8 cellular contexts compared by ENCODE assay signal in the genomic region with DNA sequence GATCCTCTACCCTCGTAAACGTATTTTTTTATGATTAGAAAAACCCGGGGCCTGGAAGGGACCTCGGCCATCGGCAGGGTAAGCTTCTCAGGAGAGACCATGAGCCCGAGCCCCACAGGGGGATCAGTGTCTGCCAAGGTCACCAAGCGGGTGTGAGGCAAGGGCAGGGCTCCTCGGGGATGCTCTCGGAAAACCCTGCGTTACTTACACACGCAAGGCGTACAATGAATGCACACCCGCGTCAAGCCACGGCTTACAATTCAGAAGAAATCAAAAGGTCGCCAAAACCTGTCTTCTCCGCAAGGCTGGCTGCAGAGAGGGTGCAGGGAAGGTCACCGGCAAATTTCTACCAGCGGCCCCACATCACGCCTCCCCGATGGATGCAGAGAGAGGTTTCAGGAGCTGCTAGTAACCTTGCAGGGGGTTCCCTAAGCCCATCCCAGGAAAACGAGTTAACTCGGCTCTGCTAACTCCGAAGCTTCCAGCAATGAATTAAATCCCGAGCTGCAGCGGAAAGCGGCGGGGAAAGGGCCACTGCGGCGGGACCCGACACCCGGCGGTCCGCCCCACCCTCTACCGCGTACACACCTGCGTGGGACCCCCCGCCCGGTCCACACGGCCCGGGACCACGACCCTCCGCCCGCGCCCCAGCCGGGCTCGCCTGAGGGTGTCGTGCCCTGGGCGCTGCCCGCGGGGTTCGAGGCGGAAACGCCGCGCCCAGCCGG. TPM values are rescaled to one million over a fixed set of nuclear protein-coding genes. Genes with fewer than 3 reads are reported as not detected.
A peak's percentile ranks its signal among the peaks of the same experiment; 100 is the strongest.
DNase-seq lines count a peak whose midpoint lies in the region; ATAC-seq, FAIRE-seq and TF ChIP-seq lines count a peak whose summit lies in the region.

No MANE protein-coding gene starts in this region.

- CTCF ChIA-PET in activated B cell treated with CpG ODN at 0.5 μM for 24 hours (lab: Charles Lee), result interaction anchor here (0.9 to 11.2 kb wide), 17 partner anchors 9 to 218 kb away, joined by 3 to 206 read pairs (median 5); a partner anchor contains a TSS

- ATAC-seq in HG02943 (IDR thresholded peaks at IDR 0.05; ENCODE audit: low read depth, unreplicated experiment) (peak; percentile 5), activated B cell treated with CpG ODN at 0.5 μM for 24 hours (ENCODE audit: low read depth) (peak; percentile 15)

- peaks cover 75% of the 10 kb centered on the region for H3K4me1 Mint-ChIP-seq in activated B cell treated with CpG ODN at 0.5 μM for 24 hours

- peak overlapping the region; percentile 96 for H3K27ac Mint-ChIP-seq in activated B cell treated with CpG ODN at 0.5 μM for 24 hours

- POLR2A ChIA-PET in activated B cell treated with CpG ODN at 0.5 μM for 24 hours (lab: Charles Lee), result interaction anchor here (0.8 to 5.8 kb wide), 19 partner anchors 12 to 553 kb away, joined by 3 to 77 read pairs (median 10); a partner anchor contains a TSS

- peaks cover 3% of the 10 kb centered on the region for H3K9me3 Mint-ChIP-seq in activated B cell treated with CpG ODN at 0.5 μM for 24 hours

- H3K4me3 Mint-ChIP-seq in activated B cell treated with CpG ODN at 0.5 μM for 24 hours, result peak overlapping the region; percentile 94

- peak; percentile 46 for DNase-seq in D341Med (ENCODE audit: low spot score)
- peak; percentile 41 for DNase-seq in activated B cell treated with CpG ODN at 0.5 μM for 24 hours
- peak; percentile 54 for DNase-seq in cerebellar cortex (ENCODE audit: low spot score)
- DNase-seq in medulla oblongata (ENCODE audit: extremely low spot score), result peak; percentile 54
- peak; percentile 37 for DNase-seq in stimulated activated naive CD4-positive, alpha-beta T cell treated with Interleukin-2 at 50 U/mL for 16 hours (lab: John Stamatoyannopoulos, UW)
- no peak for DNase-seq in dedifferentiated amniotic fluid mesenchymal stem cell (ENCODE audit: extremely low spot score)
- no peak for DNase-seq in RCC 7860 (ENCODE audit: low spot score)

- peaks cover 27% of the 10 kb centered on the region for H3K36me3 Mint-ChIP-seq in activated B cell treated with CpG ODN at 0.5 μM for 24 hours (ENCODE audit: low read depth)

- no peak for FAIRE-seq in RCC 7860 (lab: Jason Lieb, UNC)

- H3K27me3 Mint-ChIP-seq in activated B cell treated with CpG ODN at 0.5 μM for 24 hours, result no peaks in the 10 kb centered on the region

- no peak for TF ChIP-seq CTCF in activated B cell treated with CpG ODN at 0.5 μM for 24 hours (IDR thresholded peaks at IDR 0.05)

- intact Hi-C loops in activated B cell treated with CpG ODN at 0.5 μM for 24 hours (cut with micrococcal nuclease), result loop anchor here (5.0 kb wide), 2 partner anchors 129 to 466 kb away; no protein-coding TSS in a partner anchor

RNA-seq across cellular contexts. Expression of a gene that starts 0.6 kb away (rescaled TPM):
- 56.4 and 70.7 TPM in 2 replicates for total RNA-seq in activated B cell treated with CpG ODN at 0.5 μM for 24 hours

Comparison
In these comparisons a context has a peak if more than half of its experiments do, and no peak if none do; other contexts are left out.
1. DNase-seq: peak in D341Med (single experiment), activated B cell treated with CpG ODN at 0.5 μM for 24 hours (single experiment), cerebellar cortex (single experiment), medulla oblongata (single experiment) and stimulated activated naive CD4-positive, alpha-beta T cell treated with Interleukin-2 at 50 U/mL for 16 hours (single experiment); none in dedifferentiated amniotic fluid mesenchymal stem cell (single experiment) and RCC 7860 (single experiment).